In genomic region chr1:29708818-29709710, GRCh38 we compare ENCODE assay signal across 8 cellular contexts.
A peak's percentile ranks its signal among the peaks of the same experiment; 100 is the strongest.
DNase-seq lines count a peak whose midpoint lies in the region; ATAC-seq and TF ChIP-seq lines count a peak whose summit lies in the region.

No MANE protein-coding gene starts in this region.

- no peak for TF ChIP-seq POLR2A in stomach (IDR thresholded peaks at IDR 0.05)

- no peaks in the 10 kb centered on the region for H3K9me3 Mint-ChIP-seq in Calu3 (ENCODE audit: low read depth, unreplicated experiment)
- H3K9me3 Mint-ChIP-seq in activated CD8-positive, alpha-beta T cell treated with anti-CD3 and anti-CD28 coated beads, Interleukin-2, amount 10 ng/mL, durations not matched to agents 7 days and 5 days (ENCODE audit: insufficient read depth): no peaks in the 10 kb centered on the region

- H3K23ac ChIP-seq in mesendoderm (ENCODE audit: low read length): no peak overlapping the region

- TF ChIP-seq CTCF in Calu3 (IDR thresholded peaks at IDR 0.05; ENCODE audit: unreplicated experiment): no peak
- TF ChIP-seq CTCF in stomach (IDR thresholded peaks at IDR 0.05): no peak
- TF ChIP-seq CTCF in GM20000 (IDR thresholded peaks at IDR 0.05; ENCODE audit: extremely low read depth, missing control alignments): no peak

- H4K5ac ChIP-seq in mesendoderm (ENCODE audit: low read length): no peak overlapping the region

- intact Hi-C loops in Calu3 (cut with micrococcal nuclease; ENCODE audit: unreplicated experiment): loop anchor here (10.0 kb wide), 1 partner anchor 194 kb away; no protein-coding TSS in a partner anchor
- intact Hi-C loops in stomach (cut with DNase I; ENCODE audit: low total_unique reads): no loop called here

- H3K18ac ChIP-seq in mesendoderm (ENCODE audit: low read length): peak overlapping the region; percentile 3

- DNase-seq in Calu3 (peak; percentile 25), MG63 (peak; percentile 79), mesendoderm (peak; percentile 50), stomach (no peak), DMS53 treated with DMSO at 0.1 percent for 48 hours (lab: John Stamatoyannopoulos, UW; ENCODE audit: unreplicated experiment) (no peak), GM20000 (ENCODE audit: low spot score) (no peak)
- no peak for DNase-seq in activated CD8-positive, alpha-beta T cell treated with anti-CD3 and anti-CD28 coated beads, Interleukin-2, amount 10 ng/mL, durations not matched to agents 7 days and 5 days

- H3K4me1 ChIP-seq in mesendoderm (ENCODE audit: control insufficient read depth, low read depth, low read length) (no peaks in the 10 kb centered on the region), stomach (peaks cover 0 to 16% (median 2%) of the 10 kb centered on the region in 4 donors)

- H3K36me3 ChIP-seq in MG63 (no peaks in the 10 kb centered on the region), mesendoderm (ENCODE audit: control insufficient read depth, insufficient read depth, low read length) (no peaks in the 10 kb centered on the region), stomach (no peaks in the 10 kb centered on the region)

- H2BK5ac ChIP-seq in mesendoderm (ENCODE audit: low read length): no peak overlapping the region

- H4K8ac ChIP-seq in mesendoderm (ENCODE audit: low read depth, low read length): no peak overlapping the region

- no peaks in the 10 kb centered on the region for H3K36me3 Mint-ChIP-seq in Calu3 (ENCODE audit: insufficient read depth, unreplicated experiment)
- no peaks in the 10 kb centered on the region for H3K36me3 Mint-ChIP-seq in activated CD8-positive, alpha-beta T cell treated with anti-CD3 and anti-CD28 coated beads, Interleukin-2, amount 10 ng/mL, durations not matched to agents 7 days and 5 days (ENCODE audit: low read depth)

- no peak for ATAC-seq in activated CD8-positive, alpha-beta T cell treated with anti-CD3 and anti-CD28 coated beads, Interleukin-2, amount 10 ng/mL, durations not matched to agents 7 days and 5 days
- no peak for ATAC-seq in GM18867 (IDR thresholded peaks at IDR 0.05; ENCODE audit: unreplicated experiment)

- H2AK5ac ChIP-seq in mesendoderm (ENCODE audit: low read length): no peak overlapping the region

- no peak overlapping the region for H2BK120ac ChIP-seq in mesendoderm (ENCODE audit: low read depth, low read length)

- POLR2A ChIA-PET in activated CD8-positive, alpha-beta T cell treated with anti-CD3 and anti-CD28 coated beads, Interleukin-2, amount 10 ng/mL, durations not matched to agents 7 days and 5 days (lab: Charles Lee): no interaction called here

- no peak overlapping the region for H3K9ac ChIP-seq in mesendoderm (ENCODE audit: low read length)

- no peaks in the 10 kb centered on the region for H3K27me3 ChIP-seq in MG63
- no peaks in the 10 kb centered on the region for H3K27me3 ChIP-seq in mesendoderm (ENCODE audit: insufficient read depth, low read length, poor library complexity)
- peaks cover 0 to 56% (median 12%) of the 10 kb centered on the region in 3 donors for H3K27me3 ChIP-seq in stomach

- peaks cover 26% of the 10 kb centered on the region for H3K27me3 Mint-ChIP-seq in Calu3 (ENCODE audit: unreplicated experiment)
- H3K27me3 Mint-ChIP-seq in activated CD8-positive, alpha-beta T cell treated with anti-CD3 and anti-CD28 coated beads, Interleukin-2, amount 10 ng/mL, durations not matched to agents 7 days and 5 days (ENCODE audit: low read depth): peaks cover 6% of the 10 kb centered on the region

- peaks cover 41% of the 10 kb centered on the region for H3K4me1 Mint-ChIP-seq in Calu3 (ENCODE audit: low read depth, unreplicated experiment)
- peaks cover 38% of the 10 kb centered on the region for H3K4me1 Mint-ChIP-seq in activated CD8-positive, alpha-beta T cell treated with anti-CD3 and anti-CD28 coated beads, Interleukin-2, amount 10 ng/mL, durations not matched to agents 7 days and 5 days (ENCODE audit: low read depth)

- no peaks in the 10 kb centered on the region for H3K79me1 ChIP-seq in mesendoderm (ENCODE audit: low read length)

- no peak for TF ChIP-seq EP300 in stomach (IDR thresholded peaks at IDR 0.05)

- no peak overlapping the region for H3K4ac ChIP-seq in mesendoderm (ENCODE audit: low read depth, low read length)

- no TSS peak for BruUV-seq in Calu3 (replicated peaks; lab: Mats Ljungman, UMichigan)

- H3K27ac ChIP-seq in mesendoderm (ENCODE audit: low read depth, low read length): peak overlapping the region; percentile 5
- no peak overlapping the region for H3K27ac ChIP-seq in stomach

- WGBS in mesendoderm (ENCODE audit: extremely low coverage, insufficient coverage, low lambda C conversion rate): no CpG with 5 or more reads among the region's 12 CpGs
- 29 to 40% (median 32%) methylated on average over 10 to 12 of the region's 12 CpGs for WGBS in stomach, 5 donors

- H3K4me3 ChIP-seq in MG63: no peak overlapping the region
- H3K4me3 ChIP-seq in mesendoderm (ENCODE audit: low read length): no peak overlapping the region
- no peak overlapping the region for H3K4me3 ChIP-seq in stomach

- H3K4me2 ChIP-seq in mesendoderm (ENCODE audit: low read length): no peak overlapping the region

- CTCF ChIA-PET in Calu3 (lab: Charles Lee): interaction anchor here (0.6 to 0.9 kb wide), 2 partner anchors 78 to 1703 kb away, joined by 4 read pairs; no protein-coding TSS in a partner anchor
- CTCF ChIA-PET in activated CD8-positive, alpha-beta T cell treated with anti-CD3 and anti-CD28 coated beads, Interleukin-2, amount 10 ng/mL, durations not matched to agents 7 days and 5 days (lab: Charles Lee): no interaction called here

- no peaks in the 10 kb centered on the region for H3K79me2 ChIP-seq in mesendoderm (ENCODE audit: control insufficient read depth, insufficient read depth, low read length)

- peak overlapping the region; percentile 68 for H3K27ac Mint-ChIP-seq in Calu3 (ENCODE audit: unreplicated experiment)
- H3K27ac Mint-ChIP-seq in activated CD8-positive, alpha-beta T cell treated with anti-CD3 and anti-CD28 coated beads, Interleukin-2, amount 10 ng/mL, durations not matched to agents 7 days and 5 days: peak overlapping the region; percentile 44

- no peak overlapping the region for H2BK15ac ChIP-seq in mesendoderm (replicated peaks; ENCODE audit: low read depth)

- no peak overlapping the region for H3K4me3 Mint-ChIP-seq in Calu3 (ENCODE audit: low read depth, unreplicated experiment)
- no peak overlapping the region for H3K4me3 Mint-ChIP-seq in activated CD8-positive, alpha-beta T cell treated with anti-CD3 and anti-CD28 coated beads, Interleukin-2, amount 10 ng/mL, durations not matched to agents 7 days and 5 days

- H3K56ac ChIP-seq in mesendoderm (ENCODE audit: low read length): peak overlapping the region; percentile 56

- no peaks in the 10 kb centered on the region for H3K9me3 ChIP-seq in MG63
- H3K9me3 ChIP-seq in stomach: no peaks in the 10 kb centered on the region

Comparison
In these comparisons a context has a peak if more than half of its experiments do, and no peak if none do; other contexts are left out.
1. DNase-seq: peak in Calu3 (single experiment), MG63 (single experiment) and mesendoderm (single experiment); none in activated CD8-positive, alpha-beta T cell treated with anti-CD3 and anti-CD28 coated beads, Interleukin-2, amount 10 ng/mL, durations not matched to agents 7 days and 5 days (single experiment), stomach (single experiment), DMS53 treated with DMSO at 0.1 percent for 48 hours (single experiment) and GM20000 (single experiment).